In genomic region chr2:219468410-219469185, GRCh38 we compare ENCODE assay signal across 2 cellular contexts.
TF ChIP-seq lines count a peak whose summit lies in the region.

No MANE protein-coding gene starts in this region.

TF ChIP-seq in A549, 52 proteins besides CTCF, POLR2A, EP300 and RAD21:
- TF ChIP-seq RCOR1 (IDR thresholded peaks at IDR 0.05; ENCODE audit: low read depth, low read length) (no peak), USF2 (IDR thresholded peaks at IDR 0.05) (no peak), HOXB5 (CRISPR knock-in tag; IDR thresholded peaks at IDR 0.05) (no peak)

TF ChIP-seq in IMR-90, 13 proteins besides CTCF, POLR2A, EP300 and RAD21:
- TF ChIP-seq MAZ (IDR thresholded peaks at IDR 0.05; ENCODE audit: borderline replicate concordance, low read depth, low read length) = no peak
- TF ChIP-seq CEBPB (IDR thresholded peaks at IDR 0.05; ENCODE audit: low read depth, low read length) = no peak
- no peak for TF ChIP-seq FOS (IDR thresholded peaks at IDR 0.05; ENCODE audit: low read depth, low read length)
- TF ChIP-seq USF2 (IDR thresholded peaks at IDR 0.05; ENCODE audit: low read depth, low read length) = no peak
- TF ChIP-seq NFE2L2 (IDR thresholded peaks at IDR 0.05; ENCODE audit: low read depth, low read length) = no peak
